ENCODE assay signal across 8 cellular contexts in the genomic region with DNA sequence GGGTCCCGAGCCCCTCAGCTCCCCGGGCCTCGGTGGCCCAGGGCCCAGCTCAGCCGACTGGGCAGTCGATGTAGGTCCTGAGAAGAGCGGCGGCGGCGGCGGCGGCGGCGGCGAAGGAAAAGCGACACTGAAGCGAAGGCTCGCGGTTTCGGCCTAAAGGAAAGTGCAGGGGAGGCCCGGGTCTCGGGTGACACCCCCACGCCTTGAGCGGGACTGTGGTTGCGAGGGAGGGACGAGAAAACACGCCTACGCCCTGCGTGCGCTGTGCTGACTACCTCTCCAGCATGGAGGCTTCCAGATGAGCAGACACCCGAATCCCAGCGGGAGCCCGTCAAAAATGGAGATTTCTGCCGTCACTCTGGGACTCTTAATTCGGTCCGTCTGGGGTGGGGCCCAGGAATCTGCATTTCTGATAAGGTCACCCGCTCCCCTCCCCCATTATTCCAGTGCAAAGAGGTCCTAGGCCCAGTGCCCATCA. TPM values are rescaled to one million over a fixed set of nuclear protein-coding genes. Genes with fewer than 3 reads are reported as not detected.
DNase-seq lines count a peak whose midpoint lies in the region; ATAC-seq and TF ChIP-seq lines count a peak whose summit lies in the region.

No MANE protein-coding gene starts in this region.

- no peaks in the 10 kb centered on the region for H3K9me3 ChIP-seq in lung (ENCODE audit: control insufficient read depth in 2 of 2, insufficient read depth in 1 of 2, low read length in 1 of 2)

- peaks cover 0 to 3% of the 10 kb centered on the region in 2 donors for H3K36me3 ChIP-seq in lung (ENCODE audit: control insufficient read depth in 2 of 2, insufficient read depth in 2 of 2, low read length in 2 of 2)

- peak; percentile 38 for ATAC-seq in GM18907 (IDR thresholded peaks at IDR 0.05; ENCODE audit: unreplicated experiment)
- peak; percentile 26 for ATAC-seq in HG03175 (IDR thresholded peaks at IDR 0.05; ENCODE audit: unreplicated experiment)
- peak; percentile 30 for ATAC-seq in lung (ENCODE audit: insufficient read depth, low FRiP score)

- 0 to 1% methylated on average over 36 of the region's 36 CpGs for WGBS in lung, 2 donors

- TF ChIP-seq CTCF in lung (IDR thresholded peaks at IDR 0.05; ENCODE audit: control extremely low read depth, extremely low read depth) = no peak

- peak; percentile 62 for DNase-seq in AG08395 (ENCODE audit: low spot score)
- peak; percentile 52 for DNase-seq in NCI-H460 (ENCODE audit: extremely low read depth, low read depth)
- DNase-seq in activated CD4-positive, alpha-beta T cell treated with anti-CD3 and anti-CD28 coated beads, Interleukin-2, amount 50 U/mL, for 4 hours = peak; percentile 75 to 81
- peak; percentile 80 for DNase-seq in ecto neural progenitor cell (ENCODE audit: low spot score)
- peak; percentile 68 for DNase-seq in lung (ENCODE audit: low spot score)
- DNase-seq in stimulated activated CD4-positive, alpha-beta T cell treated with anti-CD3 and anti-CD28 coated beads, TNF-alpha, amount 100 ng/mL, for 48 hours (ENCODE audit: low read depth in 3 of 3) = peak; percentile 24 to 40 (median 33)

- H3K27me3 ChIP-seq in lung (ENCODE audit: control insufficient read depth, insufficient read depth) = no peaks in the 10 kb centered on the region

- peaks cover 0 to 5% of the 10 kb centered on the region in 2 donors for H3K4me1 ChIP-seq in lung (ENCODE audit: control insufficient read depth in 2 of 2, insufficient read depth in 2 of 2, low read length in 2 of 2)

- peak overlapping the region; percentile 67 for H3K4me3 ChIP-seq in lung

- H3K27ac ChIP-seq in lung (ENCODE audit: low read depth in 1 of 2, low read length in 1 of 2) = peak overlapping the region; percentile 96 to 97

RNA-seq across cellular contexts. Expression of a gene that starts 31.2 kb away (rescaled TPM):
- 57.7 and 61.2 TPM in 2 replicates for total RNA-seq in NCI-H460 (2014; rRNA removed; shearing (Covaris generic))
- 25.3 and 34.6 TPM in 2 replicates for polyA plus RNA-seq in NCI-H460 (2014; cell fraction: nucleus; rRNA removed)
- total RNA-seq in lung = 10 to 100 TPM; 46.5 to 46.9 TPM
- 10 to 100 TPM; 36.6 to 79.9 TPM for polyA plus RNA-seq in lung

Comparison
In these comparisons a context has a peak if more than half of its experiments do, and no peak if none do; other contexts are left out.
1. Peak in every context shown above with its lines: DNase-seq, ATAC-seq, H3K4me3 ChIP-seq and H3K27ac ChIP-seq.